9 cellular contexts compared by ENCODE assay signal in the genomic region with DNA sequence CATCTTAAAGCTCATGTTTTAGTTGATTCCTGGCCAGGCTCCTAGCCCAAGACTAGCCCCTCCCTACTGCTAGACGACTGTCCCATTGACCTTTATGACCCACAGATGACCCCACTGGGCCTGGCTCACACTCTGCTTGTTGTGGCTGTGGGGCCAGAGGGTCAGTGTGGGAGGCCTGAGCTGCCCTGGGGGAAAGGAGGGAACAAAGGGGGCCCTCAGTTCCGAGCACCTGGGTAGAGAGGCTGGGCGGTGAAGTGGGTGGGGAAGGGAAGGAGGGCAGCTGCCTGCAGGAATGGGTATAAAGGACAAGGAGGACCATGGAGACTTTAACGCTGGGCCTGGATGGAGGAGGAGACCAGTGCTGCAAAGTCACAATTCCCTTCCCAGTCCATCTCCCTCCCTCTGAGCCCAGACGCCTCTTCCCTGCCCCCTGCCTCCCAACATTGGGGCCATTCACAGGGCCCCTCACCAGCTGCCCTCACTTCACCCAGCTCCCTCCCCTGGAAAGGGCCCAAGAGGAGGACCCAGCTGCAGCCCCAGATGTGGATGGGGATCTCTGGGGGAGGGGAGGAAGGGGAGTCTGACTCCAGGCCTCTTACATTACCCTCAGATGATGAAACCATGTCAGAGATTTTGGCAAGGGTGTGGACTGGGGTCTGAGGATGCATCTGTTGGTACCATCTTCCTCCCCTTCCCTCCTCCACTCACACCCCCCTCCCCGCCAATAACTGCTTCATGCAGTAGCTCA. TPM values are rescaled to one million over a fixed set of nuclear protein-coding genes. Genes with fewer than 3 reads are reported as not detected.
DNase-seq lines count a peak whose midpoint lies in the region; ATAC-seq, FAIRE-seq and TF ChIP-seq lines count a peak whose summit lies in the region.
"Had no signal": no experiment of that assay in that cellular context is flagged by ENCODE, and none has a peak within 500 bp of the region (broad histone marks: within the 10 kb centered on the region; RNA-seq: fewer than 3 reads in every experiment).

No MANE protein-coding gene starts in this region.

- TF ChIP-seq POLR2A in GM12878 (IDR thresholded peaks at IDR 0.05; ENCODE audit: low read depth, low read length), result no peak

- H3K4me2 ChIP-seq in GM12878 (ENCODE audit: control insufficient read depth, insufficient read depth), result peak overlapping the region; percentile 36

- no peaks in the 10 kb centered on the region for H3K27me3 Mint-ChIP-seq in CD4-positive, alpha-beta T cell

- RAD21 ChIA-PET in GM12878 (lab: Charles Lee; ENCODE audit: unreplicated experiment), result interaction anchor here (1.1 to 15.8 kb wide), 5 partner anchors 8 to 147 kb away, joined by 3 to 239 read pairs (median 12); no protein-coding TSS in a partner anchor

- H3K36me3 Mint-ChIP-seq in CD4-positive, alpha-beta T cell (ENCODE audit: low read depth), result peaks cover 6% of the 10 kb centered on the region

- H3K4me1 ChIP-seq in HUES6 (ENCODE audit: control insufficient read depth, insufficient read depth, low read length) (peaks cover 57% of the 10 kb centered on the region), GM12878 (ENCODE audit: control insufficient read depth, insufficient read depth, low read length) (peaks cover 71% of the 10 kb centered on the region)

- H3K9me3 ChIP-seq in CD4-positive, alpha-beta T cell (ENCODE audit: control insufficient read depth, low read length), result no peaks in the 10 kb centered on the region
- H3K9me3 ChIP-seq in HUES6 (ENCODE audit: control insufficient read depth, insufficient read depth, low read depth, low read length) (no peaks in the 10 kb centered on the region), GM12878 (replicated peaks; ENCODE audit: control insufficient read depth, insufficient read depth, low read length) (no peaks in the 10 kb centered on the region)

- TF ChIP-seq EP300 in GM12878 (IDR thresholded peaks at IDR 0.05; ENCODE audit: borderline replicate concordance in 1 of 2, control insufficient read depth in 1 of 2, low read depth in 2 of 2, low read length in 2 of 2), result no peak

- BruUV-seq in GM12878 (replicated peaks; lab: Mats Ljungman, UMichigan), result no TSS peak

- no peaks in the 10 kb centered on the region for H3K9me3 Mint-ChIP-seq in CD4-positive, alpha-beta T cell

- peak overlapping the region; percentile 53 for H3K4me3 ChIP-seq in HUES6 (ENCODE audit: low read depth, low read length)
- H3K4me3 ChIP-seq in GM12878, result no peak overlapping the region

- no peak for FAIRE-seq in GM12878 (lab: Jason Lieb, UNC)
- FAIRE-seq: bronchial epithelial cell had no signal

- H3K79me2 ChIP-seq in GM12878 (ENCODE audit: control insufficient read depth, insufficient read depth, low read length), result peaks cover 25% of the 10 kb centered on the region

- no peak for ATAC-seq in CD4-positive, alpha-beta T cell (ENCODE audit: poor library complexity)
- no peak for ATAC-seq in GM12878
- no peak for ATAC-seq in HG02623 (IDR thresholded peaks at IDR 0.05; ENCODE audit: unreplicated experiment)
- ATAC-seq in GM18867 (IDR thresholded peaks at IDR 0.05; ENCODE audit: unreplicated experiment), result no peak
- no peak for ATAC-seq in GM18502 (IDR thresholded peaks at IDR 0.05; ENCODE audit: poor library complexity, unreplicated experiment)
- no peak for ATAC-seq in GM18517 (IDR thresholded peaks at IDR 0.05; ENCODE audit: unreplicated experiment)

- H4K20me1 ChIP-seq in GM12878 (ENCODE audit: control insufficient read depth, insufficient read depth), result no peaks in the 10 kb centered on the region

- H3K36me3 ChIP-seq in HUES6 (ENCODE audit: control insufficient read depth, insufficient read depth, low read length), result no peaks in the 10 kb centered on the region
- no peaks in the 10 kb centered on the region for H3K36me3 ChIP-seq in GM12878 (ENCODE audit: control insufficient read depth in 2 of 2, insufficient read depth in 2 of 2, low read length in 1 of 2)

- DNase-seq in CD4-positive, alpha-beta T cell, result no peak
- no peak for DNase-seq in GM12878 (ENCODE audit: low read depth, low spot score)
- DNase-seq in midbrain (lab: John Stamatoyannopoulos, UW), result peak; percentile 20

- H3K27me3 ChIP-seq in CD4-positive, alpha-beta T cell (ENCODE audit: control insufficient read depth, insufficient read depth, low read length), result no peaks in the 10 kb centered on the region
- peaks cover 13% of the 10 kb centered on the region for H3K27me3 ChIP-seq in HUES6 (ENCODE audit: control insufficient read depth, insufficient read depth, low read length)
- no peaks in the 10 kb centered on the region for H3K27me3 ChIP-seq in GM12878 (replicated peaks in 1 of 2; ENCODE audit: control insufficient read depth in 2 of 2, insufficient read depth in 2 of 2, low read length in 1 of 2)

- no peak overlapping the region for H3K27ac ChIP-seq in CD4-positive, alpha-beta T cell (ENCODE audit: low read depth, low read length)
- no peak overlapping the region for H3K27ac ChIP-seq in HUES6 (ENCODE audit: low read depth, low read length)
- no peak overlapping the region for H3K27ac ChIP-seq in GM12878 (ENCODE audit: control insufficient read depth, insufficient read depth)

- H3K4me1 Mint-ChIP-seq in CD4-positive, alpha-beta T cell (ENCODE audit: low read depth), result peaks cover 70% of the 10 kb centered on the region

- H3K4me3 Mint-ChIP-seq in CD4-positive, alpha-beta T cell, result peak overlapping the region; percentile 68

- CTCF ChIA-PET in CD4-positive, alpha-beta T cell (lab: Charles Lee), result interaction anchor here (1.0 to 2.5 kb wide), 5 partner anchors 18 to 95 kb away, joined by 3 to 10 read pairs (median 5); no protein-coding TSS in a partner anchor
- CTCF ChIA-PET in GM12878 (lab: Yijun Ruan, JAX), result interaction anchor here (0.9 to 16.7 kb wide), 8 partner anchors 9 to 136 kb away, joined by 3 to 250 read pairs (median 20); no protein-coding TSS in a partner anchor

- WGBS in GM12878 (ENCODE audit: insufficient coverage, insufficient replicate concordance, low lambda C conversion rate, missing lambda C conversion rate), result 62% methylated on average over 6 of the region's 6 CpGs

- H2AFZ ChIP-seq in GM12878 (ENCODE audit: control insufficient read depth, low read depth, low read length), result no peak overlapping the region; the same call in 1 of the 2 replicates

- intact Hi-C loops in CD4-positive, alpha-beta T cell (cut with DNase I, micrococcal nuclease), result loop anchor here (2.0 to 10.0 kb wide), 6 partner anchors 18 to 610 kb away; a partner anchor contains a TSS
- intact Hi-C loops in GM12878 (cut with micrococcal nuclease; ENCODE audit: unreplicated experiment), result loop anchor here (5.0 kb wide), 1 partner anchor 132 kb away; a partner anchor contains a TSS

- peak overlapping the region; percentile 61 for H3K27ac Mint-ChIP-seq in CD4-positive, alpha-beta T cell

- POLR2A ChIA-PET in CD4-positive, alpha-beta T cell (lab: Charles Lee), result interaction anchor here (0.6 to 4.9 kb wide), 6 partner anchors 9 to 354 kb away, joined by 3 to 22 read pairs (median 7); a partner anchor contains a TSS
- POLR2A ChIA-PET in GM12878 (lab: Charles Lee), result interaction anchor here (0.5 to 1.9 kb wide), 5 partner anchors 12 to 683 kb away, joined by 3 to 7 read pairs (median 3); no protein-coding TSS in a partner anchor

- SMC1A ChIA-PET in GM12878 (lab: Charles Lee; ENCODE audit: uncharacterized antibody, unreplicated experiment), result interaction anchor here (0.7 to 10.3 kb wide), 8 partner anchors 16 to 165 kb away, joined by 3 to 91 read pairs (median 5); no protein-coding TSS in a partner anchor

- in situ Hi-C loops in GM12878 (cut with MboI), result no loop called here

- H3K9ac ChIP-seq in HUES6 (ENCODE audit: low read length), result no peak overlapping the region
- H3K9ac ChIP-seq in GM12878 (ENCODE audit: control insufficient read depth, insufficient read depth, low read length), result no peak overlapping the region; the same call in 1 of the 2 replicates

- no peak for TF ChIP-seq CTCF in CD4-positive, alpha-beta T cell (IDR thresholded peaks at IDR 0.05)
- TF ChIP-seq CTCF in GM12878 (IDR thresholded peaks at IDR 0.05 in 2 of 3, conservative IDR thresholded peaks at IDR 0.05 in 1 of 3; ENCODE audit: control insufficient read depth in 2 of 3, extremely low read depth in 1 of 3, insufficient read depth in 1 of 3, low read depth in 3 of 3, low read length in 3 of 3), result no peak

- no peak for TF ChIP-seq RAD21 in GM12878 (IDR thresholded peaks at IDR 0.05; ENCODE audit: insufficient read depth, low read depth, low read length)

RNA-seq across cellular contexts. Expression of a gene that starts 0.9 kb away (rescaled TPM):
- total RNA-seq in CD4-positive, alpha-beta T cell, result 10 to 100 TPM; 64.5 to 65.4 TPM
- total RNA-seq in GM12878 (2013; cell fraction: nucleolus; rRNA removed), result 52.3 and 59.4 TPM in 2 replicates
- total RNA-seq in GM12878 (2014; rRNA removed), result 22.2 and 24.9 TPM in 2 replicates
- total RNA-seq in GM12878 (2014; rRNA removed; fragmentation: Illumina TruSeq; extraction: Trizol), result 13.5 and 16.1 TPM in 2 replicates
- total RNA-seq in GM12878 (2021), result 44.4 and 47.7 TPM in 2 replicates
- polyA plus RNA-seq in GM12878 (2011; ENCODE audit: low read depth), result 4.4 TPM
- polyA plus RNA-seq in GM12878 (2011; rRNA removed), result 6.2 and 9.2 TPM in 2 replicates
- 14.5 and 16.7 TPM in 2 replicates for polyA plus RNA-seq in GM12878 (2011; cell fraction: cytosol; rRNA removed)
- 55.4 and 74.8 TPM in 2 replicates for polyA plus RNA-seq in GM12878 (2011; cell fraction: nucleus; rRNA removed)
- 8.4 and 9.0 TPM in 2 replicates for polyA plus RNA-seq in GM12878 (2012)
- 13.1 and 24.3 TPM in 2 replicates for polyA plus RNA-seq in GM12878 (2014; fragmentation: Illumina TruSeq; extraction: Trizol)
- 1 to 10 TPM; 2.3 to 2.9 TPM for polyA plus RNA-seq in GM12878 (2014; fragmentation: Nextera tagmentation; extraction: Ambion mirVana)
- polyA plus RNA-seq in GM12878 (2014; rRNA removed), result 33.3 and 36.8 TPM in 2 replicates
- 1 to 10 TPM; 4.4 to 5.2 TPM for polyA plus RNA-seq in GM12878 (2016; fragmentation: Nextera tagmentation; extraction: Ambion mirVana)
- 18.2 and 29.6 TPM in 2 replicates for polyA minus RNA-seq in GM12878 (2011; rRNA and poly(A)+ RNA removed)
- 11.2 and 11.9 TPM in 2 replicates for polyA minus RNA-seq in GM12878 (2011; cell fraction: cytosol; rRNA and poly(A)+ RNA removed)
- polyA minus RNA-seq in GM12878 (2011; cell fraction: nucleus; rRNA and poly(A)+ RNA removed), result 21.9 and 39.5 TPM in 2 replicates
